10 cellular contexts compared by ENCODE assay signal in the genomic region with DNA sequence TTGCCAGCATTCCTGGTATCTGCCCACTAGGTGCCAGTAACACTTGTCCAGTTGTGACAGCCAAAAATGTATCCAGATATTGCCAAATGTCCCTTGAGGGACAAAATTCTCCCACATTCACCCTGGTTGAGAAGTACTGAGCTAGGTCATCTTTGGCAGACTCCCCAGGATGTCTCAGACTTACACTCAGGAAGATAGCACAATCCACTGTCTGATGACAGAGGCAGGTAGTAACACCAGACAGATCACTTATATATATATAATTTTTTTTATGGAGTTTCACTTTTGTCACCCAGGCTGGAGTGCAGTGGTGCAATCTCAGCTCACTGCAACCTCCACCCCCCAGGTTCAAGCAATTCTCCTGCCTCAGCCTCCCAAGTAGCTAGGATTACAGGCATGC. TPM values are rescaled to one million over a fixed set of nuclear protein-coding genes. Genes with fewer than 3 reads are reported as not detected.
A peak's percentile ranks its signal among the peaks of the same experiment; 100 is the strongest.
DNase-seq lines count a peak whose midpoint lies in the region; ATAC-seq, FAIRE-seq and TF ChIP-seq lines count a peak whose summit lies in the region.
"Not testable (repeated sequence)": the region's sequence is repeated elsewhere in the genome, so short reads cannot be mapped to it uniquely, and the experiment has no call there.
"Had no signal": no experiment of that assay in that cellular context is flagged by ENCODE, and none has a peak within 500 bp of the region (broad histone marks: within the 10 kb centered on the region; RNA-seq: fewer than 3 reads in every experiment).

No MANE protein-coding gene starts in this region.

- H3K4me3 ChIP-seq in BLaER1; SU-DHL-6 (ENCODE audit: insufficient read depth, low read length, poor library complexity, severe bottlenecking): not testable (repeated sequence)
- H3K4me3 ChIP-seq in GM12864 (ENCODE audit: low read depth, low read length) (peak overlapping the region; percentile 35; the same call in 1 of the 2 replicates), GM12878 (peak overlapping the region; percentile 93)

- not testable (repeated sequence) for H3K27me3 ChIP-seq in BLaER1; SU-DHL-6 (ENCODE audit: low read length); GM12878 (replicated peaks in 1 of 2; ENCODE audit: control insufficient read depth in 2 of 2, insufficient read depth in 2 of 2, low read length in 1 of 2)

- H3K27ac ChIP-seq in BLaER1, result not testable (repeated sequence)
- peak overlapping the region; percentile 99 for H3K27ac ChIP-seq in KOPT-K1 (ENCODE audit: low read depth, low read length, poor library complexity, severe bottlenecking)
- peak overlapping the region; percentile 15; the same call in 1 of the 2 replicates for H3K27ac ChIP-seq in SU-DHL-6 (ENCODE audit: low read depth, low read length)
- H3K27ac ChIP-seq in GM12878 (ENCODE audit: control insufficient read depth, insufficient read depth), result peak overlapping the region; percentile 100; the same call in 1 of the 2 replicates

- RAD21 ChIA-PET in GM12878 (lab: Charles Lee; ENCODE audit: unreplicated experiment), result interaction anchor here (0.8 to 5.4 kb wide), 7 partner anchors 31 to 79 kb away, joined by 3 to 42 read pairs (median 7); no protein-coding TSS in a partner anchor

- peaks cover 45% of the 10 kb centered on the region for H3K36me3 ChIP-seq in BLaER1
- peaks cover 44% of the 10 kb centered on the region for H3K36me3 ChIP-seq in KOPT-K1 (ENCODE audit: insufficient read depth, low read length)
- H3K36me3 ChIP-seq in SU-DHL-6 (ENCODE audit: low read length), result peaks cover 28% of the 10 kb centered on the region
- peaks cover 6 to 16% of the 10 kb centered on the region in 2 experiments; a peak in 3 of 4 replicates for H3K36me3 ChIP-seq in GM12878 (ENCODE audit: control insufficient read depth in 2 of 2, insufficient read depth in 2 of 2, low read length in 1 of 2)

- not testable (repeated sequence) for H3K4me1 Mint-ChIP-seq in activated T-cell treated with anti-CD3 and anti-CD28 coated beads, Interleukin-2, amount 50 U/mL, for 72 hours (ENCODE audit: low read depth)
- H3K4me1 Mint-ChIP-seq in naive B cell, result peaks cover 4 to 50% (median 49%) of the 10 kb centered on the region in 3 donors

- FAIRE-seq in GM12878 (lab: Jason Lieb, UNC), result not testable (repeated sequence)

- H3K4me2 ChIP-seq in BLaER1, result peak overlapping the region; percentile 88
- peak overlapping the region; percentile 48 for H3K4me2 ChIP-seq in SU-DHL-6 (ENCODE audit: low read depth, low read length, poor library complexity, severe bottlenecking)
- H3K4me2 ChIP-seq in GM12878 (ENCODE audit: control insufficient read depth, insufficient read depth), result peak overlapping the region; percentile 88

- not testable (repeated sequence) for H3K9me3 Mint-ChIP-seq in activated T-cell treated with anti-CD3 and anti-CD28 coated beads, Interleukin-2, amount 50 U/mL, for 72 hours; naive B cell

- intact Hi-C loops in GM12878 (cut with micrococcal nuclease; ENCODE audit: unreplicated experiment), result loop anchor here (5.0 kb wide), 1 partner anchor 59 kb away; a partner anchor contains a TSS

- in situ Hi-C loops in GM12878 (cut with MboI), result not testable (repeated sequence)

- CTCF ChIA-PET in GM12878 (lab: Yijun Ruan, JAX), result interaction anchor here (0.6 to 5.7 kb wide), 10 partner anchors 10 to 495 kb away, joined by 3 to 59 read pairs (median 4); a partner anchor contains a TSS

- not testable (repeated sequence) for TF ChIP-seq POLR2A in GM12878 (IDR thresholded peaks at IDR 0.05; ENCODE audit: low read depth, low read length)

- not testable (repeated sequence) for TF ChIP-seq RAD21 in GM12878 (IDR thresholded peaks at IDR 0.05; ENCODE audit: insufficient read depth, low read depth, low read length)

- H2AFZ ChIP-seq in SU-DHL-6 (ENCODE audit: low read depth, low read length, severe bottlenecking); GM12878 (ENCODE audit: control insufficient read depth, low read depth, low read length): not testable (repeated sequence)

- H3K4me1 ChIP-seq in BLaER1, result peaks cover 73% of the 10 kb centered on the region
- H3K4me1 ChIP-seq in GM12878 (ENCODE audit: control insufficient read depth, insufficient read depth, low read length), result not testable (repeated sequence)

- not testable (repeated sequence) for H3K4me3 Mint-ChIP-seq in activated T-cell treated with anti-CD3 and anti-CD28 coated beads, Interleukin-2, amount 50 U/mL, for 72 hours
- H3K4me3 Mint-ChIP-seq in naive B cell, result peak overlapping the region in 3 of 8 donors; percentile 64 to 93 (median 92)

- H3K79me2 ChIP-seq in SU-DHL-6 (ENCODE audit: insufficient read depth, low read length), result peaks cover 100% of the 10 kb centered on the region
- peaks cover 97% of the 10 kb centered on the region for H3K79me2 ChIP-seq in GM12878 (ENCODE audit: control insufficient read depth, insufficient read depth, low read length)

- H4K20me1 ChIP-seq in BLaER1; GM12878 (ENCODE audit: control insufficient read depth, insufficient read depth): not testable (repeated sequence)
- peaks cover 34% of the 10 kb centered on the region; the same call in 1 of the 2 replicates for H4K20me1 ChIP-seq in SU-DHL-6 (ENCODE audit: low read depth, low read length)

- SMC1A ChIA-PET in GM12878 (lab: Charles Lee; ENCODE audit: uncharacterized antibody, unreplicated experiment), result interaction anchor here (1.2 to 7.6 kb wide), 10 partner anchors 10 to 246 kb away, joined by 3 to 82 read pairs (median 7); a partner anchor contains a TSS

- POLR2A ChIA-PET in GM12878 (lab: Charles Lee), result interaction anchor here (1.2 to 2.2 kb wide), 3 partner anchors 17 to 22 kb away, joined by 3 to 11 read pairs (median 3); no protein-coding TSS in a partner anchor

- TF ChIP-seq EP300 in GM12878 (IDR thresholded peaks at IDR 0.05; ENCODE audit: borderline replicate concordance in 1 of 2, control insufficient read depth in 1 of 2, low read depth in 2 of 2, low read length in 2 of 2), result not testable (repeated sequence)

- H3K9ac ChIP-seq in BLaER1; SU-DHL-6 (ENCODE audit: low read length); GM12878 (ENCODE audit: control insufficient read depth, insufficient read depth, low read length): not testable (repeated sequence)

- peaks cover 12 to 21% of the 10 kb centered on the region in 2 donors for H3K36me3 Mint-ChIP-seq in activated T-cell treated with anti-CD3 and anti-CD28 coated beads, Interleukin-2, amount 50 U/mL, for 72 hours (ENCODE audit: insufficient read depth in 2 of 2)
- not testable (repeated sequence) for H3K36me3 Mint-ChIP-seq in naive B cell

- H3K27ac Mint-ChIP-seq in activated T-cell treated with anti-CD3 and anti-CD28 coated beads, Interleukin-2, amount 50 U/mL, for 72 hours, result peak overlapping the region; percentile 87
- H3K27ac Mint-ChIP-seq in naive B cell, result peak overlapping the region in 4 of 6 donors; percentile 36 to 98 (median 90)

- H3K9me2 ChIP-seq in SU-DHL-6 (replicated peaks; ENCODE audit: insufficient read depth, low read length), result not testable (repeated sequence)

- not testable (repeated sequence) for DNase-seq in GM12864 (ENCODE audit: low read depth); activated T-cell treated with anti-CD3 and anti-CD28 coated beads, Interleukin-2, amount 50 U/mL, for 72 hours; GM12878 (ENCODE audit: low read depth, low spot score); naive B cell
- peak; percentile 4 for DNase-seq in superior temporal gyrus (ENCODE audit: extremely low spot score)

- TF ChIP-seq CTCF in GM12864 (IDR thresholded peaks at IDR 0.05; ENCODE audit: low read depth, low read length, missing control alignments), result peak; percentile 18
- not testable (repeated sequence) for TF ChIP-seq CTCF in SU-DHL-6 (IDR thresholded peaks at IDR 0.05; ENCODE audit: insufficient read depth, low read length, poor library complexity, severe bottlenecking)
- peak in 2 of 3 experiments; percentile 17 to 18; a peak in 3 of 6 replicates for TF ChIP-seq CTCF in GM12878 (IDR thresholded peaks at IDR 0.05 in 2 of 3, conservative IDR thresholded peaks at IDR 0.05 in 1 of 3; ENCODE audit: control insufficient read depth in 2 of 3, extremely low read depth in 1 of 3, insufficient read depth in 1 of 3, low read depth in 3 of 3, low read length in 3 of 3)

- H3K9me3 ChIP-seq in BLaER1; KOPT-K1 (ENCODE audit: insufficient read depth, low read length, poor library complexity, severe bottlenecking); SU-DHL-6 (ENCODE audit: insufficient read depth, low read length); GM12878 (replicated peaks; ENCODE audit: control insufficient read depth, insufficient read depth, low read length): not testable (repeated sequence)

- H3K27me3 Mint-ChIP-seq in activated T-cell treated with anti-CD3 and anti-CD28 coated beads, Interleukin-2, amount 50 U/mL, for 72 hours (ENCODE audit: low read depth); naive B cell: not testable (repeated sequence)

- peaks cover 45% of the 10 kb centered on the region for H3F3A ChIP-seq in SU-DHL-6 (ENCODE audit: insufficient read depth)

- ATAC-seq in activated T-cell treated with anti-CD3 and anti-CD28 coated beads, Interleukin-2, amount 50 U/mL, for 72 hours (replicated peaks in 1 of 2), result peak in 1 of 2 donors; percentile 36
- ATAC-seq in GM12878, result 0 out of 3 replicates have a peak, but pooled peaks have one; percentile 1
- ATAC-seq in naive B cell (ENCODE audit: low read depth in 2 of 2), result not testable (repeated sequence)

- BruUV-seq in GM12878 (replicated peaks; lab: Mats Ljungman, UMichigan), result not testable (repeated sequence)

RNA-seq across cellular contexts. Expression of a gene that starts 5.8 kb away (rescaled TPM):
- total RNA-seq in activated T-cell treated with anti-CD3 and anti-CD28 coated beads, Interleukin-2, amount 50 U/mL, for 72 hours, result 100 to 1,000 TPM; 215 to 220 TPM
- 550 and 565 TPM in 2 replicates for total RNA-seq in GM12878 (2013; cell fraction: nucleolus; rRNA removed)
- 415 and 499 TPM in 2 replicates for total RNA-seq in GM12878 (2014; rRNA removed)
- 445 and 463 TPM in 2 replicates for total RNA-seq in GM12878 (2014; rRNA removed; fragmentation: Illumina TruSeq; extraction: Trizol)
- total RNA-seq in GM12878 (2021), result 311 and 323 TPM in 2 replicates
- polyA plus RNA-seq in GM12878 (2011; ENCODE audit: low read depth), result 1,141 TPM
- polyA plus RNA-seq in GM12878 (2011; rRNA removed), result 1,315 and 1,412 TPM in 2 replicates
- 831 and 1,170 TPM in 2 replicates for polyA plus RNA-seq in GM12878 (2011; cell fraction: cytosol; rRNA removed)
- 317 and 485 TPM in 2 replicates for polyA plus RNA-seq in GM12878 (2011; cell fraction: nucleus; rRNA removed)
- 688 and 1,150 TPM in 2 replicates for polyA plus RNA-seq in GM12878 (2012)
- 487 and 663 TPM in 2 replicates for polyA plus RNA-seq in GM12878 (2014; fragmentation: Illumina TruSeq; extraction: Trizol)
- polyA plus RNA-seq in GM12878 (2014; fragmentation: Nextera tagmentation; extraction: Ambion mirVana), result 100 to 1,000 TPM; 667 to 776 TPM
- 335 and 411 TPM in 2 replicates for polyA plus RNA-seq in GM12878 (2014; rRNA removed)
- 100 to 1,000 TPM; 302 to 328 TPM for polyA plus RNA-seq in GM12878 (2016; fragmentation: Nextera tagmentation; extraction: Ambion mirVana)
- 654 and 682 TPM in 2 replicates for polyA minus RNA-seq in GM12878 (2011; rRNA and poly(A)+ RNA removed)
- polyA minus RNA-seq in GM12878 (2011; cell fraction: cytosol; rRNA and poly(A)+ RNA removed), result 176 and 177 TPM in 2 replicates
- 79.5 and 82.9 TPM in 2 replicates for polyA minus RNA-seq in GM12878 (2011; cell fraction: nucleus; rRNA and poly(A)+ RNA removed)
- 100 to 1,000 TPM; 129 to 163 (median 153) TPM for polyA plus RNA-seq in naive B cell (ENCODE audit: low read depth in 6 of 6)
- total RNA-seq: H4, MCF 10A had no signal

RNA-seq across cellular contexts. Expression of a gene that starts 33.2 kb away (rescaled TPM):
- 10 to 100 TPM; 42.6 to 68.3 TPM for total RNA-seq in activated T-cell treated with anti-CD3 and anti-CD28 coated beads, Interleukin-2, amount 50 U/mL, for 72 hours
- 340 and 341 TPM in 2 replicates for total RNA-seq in GM12878 (2013; cell fraction: nucleolus; rRNA removed)
- total RNA-seq in GM12878 (2014; rRNA removed), result 74.4 and 76.2 TPM in 2 replicates
- total RNA-seq in GM12878 (2014; rRNA removed; fragmentation: Illumina TruSeq; extraction: Trizol), result 81.5 and 88.1 TPM in 2 replicates
- total RNA-seq in GM12878 (2021), result 124 and 133 TPM in 2 replicates
- polyA plus RNA-seq in GM12878 (2011; ENCODE audit: low read depth), result 147 TPM
- polyA plus RNA-seq in GM12878 (2011; rRNA removed), result 275 and 284 TPM in 2 replicates
- 168 and 176 TPM in 2 replicates for polyA plus RNA-seq in GM12878 (2011; cell fraction: cytosol; rRNA removed)
- polyA plus RNA-seq in GM12878 (2011; cell fraction: nucleus; rRNA removed), result 116 and 168 TPM in 2 replicates
- 182 and 235 TPM in 2 replicates for polyA plus RNA-seq in GM12878 (2012)
- polyA plus RNA-seq in GM12878 (2014; fragmentation: Illumina TruSeq; extraction: Trizol), result 182 and 208 TPM in 2 replicates
- polyA plus RNA-seq in GM12878 (2014; fragmentation: Nextera tagmentation; extraction: Ambion mirVana), result 10 to 100 TPM; 66.6 to 83.4 TPM
- polyA plus RNA-seq in GM12878 (2014; rRNA removed), result 118 and 125 TPM in 2 replicates
- 100 to 1,000 TPM; 102 to 114 TPM for polyA plus RNA-seq in GM12878 (2016; fragmentation: Nextera tagmentation; extraction: Ambion mirVana)
- 184 and 200 TPM in 2 replicates for polyA minus RNA-seq in GM12878 (2011; rRNA and poly(A)+ RNA removed)
- polyA minus RNA-seq in GM12878 (2011; cell fraction: cytosol; rRNA and poly(A)+ RNA removed), result 46.2 and 51.3 TPM in 2 replicates
- 108 and 125 TPM in 2 replicates for polyA minus RNA-seq in GM12878 (2011; cell fraction: nucleus; rRNA and poly(A)+ RNA removed)
- 1 to 10 TPM in 5 of 6 donors, not detected in 1; 1.2 to 5.3 (median 3.0) TPM for polyA plus RNA-seq in naive B cell (ENCODE audit: low read depth in 6 of 6)

RNA-seq across cellular contexts. Expression of a gene that starts 59.0 kb away (rescaled TPM):
- 100 to 1,000 TPM in 1 of 2 donors, 10 to 100 TPM in 1; 81.4 to 134 TPM for total RNA-seq in activated T-cell treated with anti-CD3 and anti-CD28 coated beads, Interleukin-2, amount 50 U/mL, for 72 hours
- 1,111 and 1,167 TPM in 2 replicates for total RNA-seq in GM12878 (2013; cell fraction: nucleolus; rRNA removed)
- total RNA-seq in GM12878 (2014; rRNA removed), result 121 and 136 TPM in 2 replicates
- total RNA-seq in GM12878 (2014; rRNA removed; fragmentation: Illumina TruSeq; extraction: Trizol), result 134 and 145 TPM in 2 replicates
- total RNA-seq in GM12878 (2021), result 125 and 140 TPM in 2 replicates
- polyA plus RNA-seq in GM12878 (2011; ENCODE audit: low read depth), result 41.2 TPM
- polyA plus RNA-seq in GM12878 (2011; rRNA removed), result 260 and 289 TPM in 2 replicates
- 194 and 205 TPM in 2 replicates for polyA plus RNA-seq in GM12878 (2011; cell fraction: cytosol; rRNA removed)
- 385 and 567 TPM in 2 replicates for polyA plus RNA-seq in GM12878 (2011; cell fraction: nucleus; rRNA removed)
- 73.7 and 121 TPM in 2 replicates for polyA plus RNA-seq in GM12878 (2012)
- 134 and 155 TPM in 2 replicates for polyA plus RNA-seq in GM12878 (2014; fragmentation: Illumina TruSeq; extraction: Trizol)
- 100 to 1,000 TPM; 128 to 145 TPM for polyA plus RNA-seq in GM12878 (2014; fragmentation: Nextera tagmentation; extraction: Ambion mirVana)
- polyA plus RNA-seq in GM12878 (2014; rRNA removed), result 154 and 204 TPM in 2 replicates
- 10 to 100 TPM; 87.3 to 89.7 TPM for polyA plus RNA-seq in GM12878 (2016; fragmentation: Nextera tagmentation; extraction: Ambion mirVana)
- 378 and 409 TPM in 2 replicates for polyA minus RNA-seq in GM12878 (2011; rRNA and poly(A)+ RNA removed)
- 105 and 108 TPM in 2 replicates for polyA minus RNA-seq in GM12878 (2011; cell fraction: cytosol; rRNA and poly(A)+ RNA removed)
- polyA minus RNA-seq in GM12878 (2011; cell fraction: nucleus; rRNA and poly(A)+ RNA removed), result 309 and 389 TPM in 2 replicates
- polyA plus RNA-seq in naive B cell (ENCODE audit: low read depth in 6 of 6), result 10 to 100 TPM; 18.9 to 36.6 (median 23.0) TPM
- total RNA-seq: H4, MCF 10A had no signal
